Comparison of ENCODE assay signal across 8 cellular contexts in the genomic region with DNA sequence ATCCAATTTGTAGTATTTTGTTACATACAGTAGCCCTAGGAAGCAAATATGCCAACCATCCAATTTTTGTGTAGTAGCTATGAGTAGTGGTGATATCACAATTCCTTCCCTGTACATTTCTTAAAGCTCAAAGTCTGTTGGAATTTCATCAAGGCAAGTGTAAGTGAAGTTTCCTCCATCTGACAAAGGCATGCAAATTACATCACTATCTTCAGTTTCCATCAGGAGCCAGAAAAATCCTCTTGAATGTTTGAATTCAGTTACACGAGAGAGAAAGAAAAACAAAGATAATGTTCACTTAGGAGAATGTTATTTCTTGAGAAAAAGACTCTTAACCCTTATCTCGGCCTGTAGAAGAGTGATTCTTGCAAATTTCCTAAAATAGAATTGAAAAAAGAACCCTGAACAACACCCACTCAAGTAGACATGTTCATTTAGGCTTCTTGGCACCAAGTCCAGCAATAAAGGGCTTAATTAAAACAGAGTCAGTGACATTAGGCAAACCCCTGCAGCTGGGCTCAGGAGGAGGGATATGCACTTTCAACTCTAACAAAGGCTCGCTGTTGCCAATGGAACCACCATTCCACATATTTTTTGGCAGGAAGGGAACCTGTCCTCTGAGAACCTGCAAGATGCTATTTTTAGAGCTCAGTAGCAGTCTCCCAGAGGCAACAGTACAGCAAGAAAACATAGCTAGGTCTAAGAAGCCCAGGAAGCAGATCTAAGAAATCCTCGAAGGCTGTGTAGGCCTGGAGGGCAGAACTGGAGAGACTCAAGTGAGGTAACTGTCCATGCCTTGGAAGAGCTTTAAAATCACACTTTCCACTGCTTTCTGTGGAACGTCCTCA.
DNase-seq lines count a peak whose midpoint lies in the region; ATAC-seq, FAIRE-seq and TF ChIP-seq lines count a peak whose summit lies in the region.

No MANE protein-coding gene starts in this region.

- H3K4me3 ChIP-seq in astrocyte of the cerebellum (ENCODE audit: low read depth, low read length): no peak overlapping the region
- H3K4me3 ChIP-seq in WERI-Rb-1 (ENCODE audit: low read depth, low read length): no peak overlapping the region

- peaks cover 2% of the 10 kb centered on the region for H3K9me3 Mint-ChIP-seq in CD4-positive, alpha-beta T cell

- H3K36me3 Mint-ChIP-seq in CD4-positive, alpha-beta T cell (ENCODE audit: low read depth): peaks cover 11% of the 10 kb centered on the region

- in situ Hi-C loops in astrocyte of the cerebellum (cut with HindIII; ENCODE audit: low sequenced_read_pairs): no loop called here

- H3K27me3 Mint-ChIP-seq in CD4-positive, alpha-beta T cell: no peaks in the 10 kb centered on the region

- DNase-seq in HTR-8/SVneo (ENCODE audit: insufficient read length, low spot score): peak; percentile 32
- DNase-seq in astrocyte of the cerebellum (ENCODE audit: low read depth): peak; percentile 53
- peak; percentile 49 for DNase-seq in inferior parietal cortex (ENCODE audit: extremely low spot score)
- DNase-seq in superior temporal gyrus (ENCODE audit: extremely low spot score): peak; percentile 59
- DNase-seq in CD4-positive, alpha-beta T cell: no peak
- no peak for DNase-seq in MV-4-11 (lab: John Stamatoyannopoulos, UW)
- no peak for DNase-seq in WERI-Rb-1

- H3K4me3 Mint-ChIP-seq in CD4-positive, alpha-beta T cell: no peak overlapping the region

- no peaks in the 10 kb centered on the region for H3K27me3 ChIP-seq in CD4-positive, alpha-beta T cell (ENCODE audit: control insufficient read depth, insufficient read depth, low read length)
- no peaks in the 10 kb centered on the region for H3K27me3 ChIP-seq in WERI-Rb-1 (ENCODE audit: insufficient read depth, low read depth, severe bottlenecking)

- peaks cover 4% of the 10 kb centered on the region for H3K36me3 ChIP-seq in WERI-Rb-1

- POLR2A ChIA-PET in CD4-positive, alpha-beta T cell (lab: Charles Lee): no interaction called here

- no peaks in the 10 kb centered on the region for H3K9me3 ChIP-seq in CD4-positive, alpha-beta T cell (ENCODE audit: control insufficient read depth, low read length)
- peaks cover 2% of the 10 kb centered on the region for H3K9me3 ChIP-seq in WERI-Rb-1 (ENCODE audit: severe bottlenecking)

- H3K27ac ChIP-seq in CD4-positive, alpha-beta T cell (ENCODE audit: low read depth, low read length): no peak overlapping the region
- no peak overlapping the region for H3K27ac ChIP-seq in WERI-Rb-1

- no peaks in the 10 kb centered on the region for H3K4me1 Mint-ChIP-seq in CD4-positive, alpha-beta T cell (ENCODE audit: low read depth)

- CTCF ChIA-PET in CD4-positive, alpha-beta T cell (lab: Charles Lee): no interaction called here

- peak; percentile 26 for FAIRE-seq in HTR-8/SVneo (lab: Jason Lieb, UNC)

- H3K27ac Mint-ChIP-seq in CD4-positive, alpha-beta T cell: no peak overlapping the region

- ATAC-seq in GM21381 (IDR thresholded peaks at IDR 0.05; ENCODE audit: unreplicated experiment): no peak
- no peak for ATAC-seq in CD4-positive, alpha-beta T cell (ENCODE audit: poor library complexity)

- TF ChIP-seq CTCF in astrocyte of the cerebellum (IDR thresholded peaks at IDR 0.05; ENCODE audit: low read depth, low read length, missing control alignments) (no peak), WERI-Rb-1 (IDR thresholded peaks at IDR 0.05; ENCODE audit: low read depth, low read length) (no peak)
- TF ChIP-seq CTCF in CD4-positive, alpha-beta T cell (IDR thresholded peaks at IDR 0.05): no peak

- intact Hi-C loops in CD4-positive, alpha-beta T cell (cut with DNase I, micrococcal nuclease): no loop called here

Comparison
In these comparisons a context has a peak if more than half of its experiments do, and no peak if none do; other contexts are left out.
1. DNase-seq: peak in HTR-8/SVneo (single experiment), astrocyte of the cerebellum (single experiment), inferior parietal cortex (single experiment) and superior temporal gyrus (single experiment); none in CD4-positive, alpha-beta T cell (0 of 10), MV-4-11 (single experiment) and WERI-Rb-1 (single experiment).